ENCODE assay signal across 3 cellular contexts in the genomic region with DNA sequence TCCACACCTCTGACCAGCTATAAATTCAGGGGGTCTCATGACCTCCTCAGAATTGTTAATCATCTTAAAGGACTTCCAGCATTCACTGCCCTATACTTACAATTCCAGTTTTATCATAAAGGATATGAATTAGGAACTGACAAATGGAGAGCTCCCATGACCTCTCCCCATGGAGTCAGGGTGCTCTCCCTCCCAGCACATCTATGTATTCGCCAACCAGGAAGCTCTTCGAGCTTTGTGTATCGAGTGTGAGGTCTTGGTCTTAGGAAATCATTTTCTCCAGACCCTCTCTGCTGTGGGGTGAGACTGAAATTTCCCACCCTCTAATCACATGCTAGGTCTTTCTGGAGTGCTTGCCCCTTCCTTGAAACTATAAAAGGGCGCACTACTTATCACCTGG.
"Had no signal": no experiment of that assay in that cellular context is flagged by ENCODE, and none has a peak within 500 bp of the region (broad histone marks: within the 10 kb centered on the region; RNA-seq: fewer than 3 reads in every experiment).

No MANE protein-coding gene starts in this region.

- DNase-seq: GDM1, GF-D8 had no signal

- H3K4me3 ChIP-seq: GM12878 had no signal

- ATAC-seq: GM12878 had no signal
